1 cellular context compared by ENCODE assay signal in the genomic region with DNA sequence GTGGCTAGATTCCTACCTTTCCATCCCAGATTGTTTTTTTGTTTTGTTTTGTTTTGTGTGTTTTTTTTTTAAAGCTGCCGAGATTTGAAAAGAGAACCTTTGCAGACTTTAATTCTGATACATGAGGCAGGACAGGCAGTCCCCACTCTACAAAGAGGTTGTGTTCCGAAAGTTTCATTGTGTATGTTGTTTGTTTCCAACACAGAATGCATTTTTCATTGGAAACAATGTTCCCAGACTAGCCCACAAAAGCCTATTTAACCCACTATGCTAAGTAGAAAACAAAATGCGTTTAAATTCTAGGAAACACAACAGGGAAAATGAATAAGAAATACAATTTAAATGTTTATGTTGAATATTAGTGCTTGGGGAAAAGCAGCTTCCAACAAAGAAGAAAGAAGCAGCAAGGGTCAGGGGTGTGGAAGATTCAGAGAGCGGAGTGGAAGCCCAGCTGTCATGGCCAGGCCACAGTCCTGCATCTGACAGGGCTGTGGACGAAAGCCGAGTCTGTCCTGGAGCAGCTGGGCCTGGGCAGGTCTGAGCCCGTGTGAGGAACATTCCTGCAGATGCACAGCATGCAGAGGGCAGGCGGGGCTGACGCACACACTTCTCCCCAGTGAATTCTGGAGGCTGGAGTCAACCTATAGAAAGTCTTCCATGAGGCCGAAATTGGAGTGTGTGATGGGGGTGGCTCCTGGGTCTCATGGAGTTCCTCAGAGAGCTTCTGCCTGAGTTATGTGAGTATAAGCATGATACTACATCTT.
TF ChIP-seq lines count a peak whose summit lies in the region.

No MANE protein-coding gene starts in this region.

TF ChIP-seq in K562, 482 proteins besides CTCF, POLR2A, EP300 and RAD21:
- TF ChIP-seq ZBTB7A (IDR thresholded peaks at IDR 0.05; ENCODE audit: borderline replicate concordance, control insufficient read depth, low read depth, low read length) (no peak), CTBP1 (IDR thresholded peaks at IDR 0.05; ENCODE audit: borderline replicate concordance) (no peak), ATF4 (CRISPR knock-in tag; IDR thresholded peaks at IDR 0.05) (no peak), ETV1 (tag; conservative IDR thresholded peaks at IDR 0.05; ENCODE audit: low read depth) (no peak), MYNN (IDR thresholded peaks at IDR 0.05) (no peak), MYNN (CRISPR knock-in tag; IDR thresholded peaks at IDR 0.05) (no peak), HNRNPK (IDR thresholded peaks at IDR 0.05; ENCODE audit: low read depth, low read length, poor library complexity, severe bottlenecking) (no peak), STAT5B (CRISPR knock-in tag; IDR thresholded peaks at IDR 0.05) (no peak), IRF2 (CRISPR knock-in tag; IDR thresholded peaks at IDR 0.05) (no peak)
- TF ChIP-seq, protein P1, sequence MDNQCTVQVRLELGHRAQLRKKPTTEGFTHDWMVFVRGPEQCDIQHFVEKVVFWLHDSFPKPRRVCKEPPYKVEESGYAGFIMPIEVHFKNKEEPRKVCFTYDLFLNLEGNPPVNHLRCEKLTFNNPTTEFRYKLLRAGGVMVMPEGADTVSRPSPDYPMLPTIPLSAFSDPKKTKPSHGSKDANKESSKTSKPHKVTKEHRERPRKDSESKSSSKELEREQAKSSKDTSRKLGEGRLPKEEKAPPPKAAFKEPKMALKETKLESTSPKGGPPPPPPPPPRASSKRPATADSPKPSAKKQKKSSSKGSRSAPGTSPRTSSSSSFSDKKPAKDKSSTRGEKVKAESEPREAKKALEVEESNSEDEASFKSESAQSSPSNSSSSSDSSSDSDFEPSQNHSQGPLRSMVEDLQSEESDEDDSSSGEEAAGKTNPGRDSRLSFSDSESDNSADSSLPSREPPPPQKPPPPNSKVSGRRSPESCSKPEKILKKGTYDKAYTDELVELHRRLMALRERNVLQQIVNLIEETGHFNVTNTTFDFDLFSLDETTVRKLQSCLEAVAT (IDR thresholded peaks at IDR 0.05): no peak
